8 cellular contexts compared by ENCODE assay signal in genomic region chr19:48444933-48445194, GRCh38. TPM values are rescaled to one million over a fixed set of nuclear protein-coding genes. Genes with fewer than 3 reads are reported as not detected.
A peak's percentile ranks its signal among the peaks of the same experiment; 100 is the strongest.
DNase-seq lines count a peak whose midpoint lies in the region; ATAC-seq and TF ChIP-seq lines count a peak whose summit lies in the region.

No MANE protein-coding gene starts in this region.

- H3K27ac ChIP-seq in CD4-positive, alpha-beta memory T cell (ENCODE audit: low read depth, low read length): peak overlapping the region; percentile 83
- H3K27ac ChIP-seq in coronary artery: peak overlapping the region; percentile 80 to 88
- H3K27ac ChIP-seq in neural progenitor cell: no peak overlapping the region

- CTCF ChIA-PET in CD4-positive, alpha-beta memory T cell (lab: Charles Lee; ENCODE audit: partially characterized antibody): interaction anchor here (1.5 kb wide), 1 partner anchor 131 kb away, joined by 3 read pairs; no protein-coding TSS in a partner anchor

- intact Hi-C loops in CD4-positive, alpha-beta memory T cell (cut with micrococcal nuclease): loop anchor here (1.0 to 5.0 kb wide), 9 partner anchors 24 to 1321 kb away; partner anchors contain the start of genes CYTH2, KDELR1, LMTK3 and SYNGR4

- peaks cover 0 to 2% (median 0%) of the 10 kb centered on the region in 8 donors for H3K9me3 Mint-ChIP-seq in CD4-positive, alpha-beta memory T cell
- peaks cover 6% of the 10 kb centered on the region for H3K9me3 Mint-ChIP-seq in neural progenitor cell

- peak overlapping the region; percentile 88 to 98 (median 94) for H3K27ac Mint-ChIP-seq in CD4-positive, alpha-beta memory T cell
- H3K27ac Mint-ChIP-seq in neural progenitor cell: peak overlapping the region; percentile 98

- peaks cover 25% of the 10 kb centered on the region for H3K4me1 ChIP-seq in CD4-positive, alpha-beta memory T cell (ENCODE audit: insufficient read depth, low read length)
- peaks cover 11% of the 10 kb centered on the region for H3K4me1 ChIP-seq in neural progenitor cell

- H3K9ac ChIP-seq in neural progenitor cell: no peak overlapping the region

- H3K9me3 ChIP-seq in CD4-positive, alpha-beta memory T cell (ENCODE audit: control insufficient read depth in 1 of 2, low read length in 2 of 2): no peaks in the 10 kb centered on the region
- H3K9me3 ChIP-seq in neural progenitor cell (ENCODE audit: low read depth): no peaks in the 10 kb centered on the region

- H3K4me1 Mint-ChIP-seq in CD4-positive, alpha-beta memory T cell: peaks cover 19 to 48% (median 32%) of the 10 kb centered on the region in 4 donors
- peaks cover 15% of the 10 kb centered on the region for H3K4me1 Mint-ChIP-seq in neural progenitor cell

- no peaks in the 10 kb centered on the region for H3K27me3 ChIP-seq in CD4-positive, alpha-beta memory T cell (ENCODE audit: insufficient read depth, low read length)
- peaks cover 37% of the 10 kb centered on the region for H3K27me3 ChIP-seq in neural progenitor cell

- POLR2A ChIA-PET in CD4-positive, alpha-beta memory T cell (lab: Charles Lee; ENCODE audit: partially characterized antibody): interaction anchor here (0.9 to 2.3 kb wide), 7 partner anchors 24 to 111 kb away, joined by 3 to 7 read pairs (median 4); partner anchors contain the start of genes SYNGR4 and TMEM143

- peak overlapping the region; percentile 86 to 94 (median 90) for H3K4me3 Mint-ChIP-seq in CD4-positive, alpha-beta memory T cell
- H3K4me3 Mint-ChIP-seq in neural progenitor cell: peak overlapping the region; percentile 90

- DNase-seq in CD4-positive, alpha-beta memory T cell: peak in 2 of 5 donors; percentile 11 to 13
- DNase-seq in LNCaP clone FGC (ENCODE audit: low read depth): no peak
- no peak for DNase-seq in coronary artery (ENCODE audit: low spot score)
- DNase-seq in neural progenitor cell (ENCODE audit: low spot score): no peak
- no peak for DNase-seq in T-helper 9 cell
- no peak for DNase-seq in NCI-H1930 (lab: John Stamatoyannopoulos, UW)

- TF ChIP-seq CTCF in LNCaP clone FGC (IDR thresholded peaks at IDR 0.05; ENCODE audit: control insufficient read depth, extremely low read depth, insufficient read depth) (no peak), coronary artery (IDR thresholded peaks at IDR 0.05) (no peak), neural progenitor cell (IDR thresholded peaks at IDR 0.05) (no peak)

- peaks cover 14% of the 10 kb centered on the region for H3K36me3 ChIP-seq in CD4-positive, alpha-beta memory T cell (ENCODE audit: insufficient read depth, low read length)
- peaks cover 5% of the 10 kb centered on the region for H3K36me3 ChIP-seq in neural progenitor cell

- peaks cover 22 to 29% of the 10 kb centered on the region in 2 donors for H3K36me3 Mint-ChIP-seq in CD4-positive, alpha-beta memory T cell
- peaks cover 14% of the 10 kb centered on the region for H3K36me3 Mint-ChIP-seq in neural progenitor cell

- H3K4me2 ChIP-seq in neural progenitor cell: peak overlapping the region; percentile 98

- no peak for ATAC-seq in GM21529 (IDR thresholded peaks at IDR 0.05; ENCODE audit: unreplicated experiment)
- no peak for ATAC-seq in GM18519 (IDR thresholded peaks at IDR 0.05; ENCODE audit: low FRiP score, unreplicated experiment)

- peaks cover 10 to 17% of the 10 kb centered on the region in 2 donors for H3K27me3 Mint-ChIP-seq in CD4-positive, alpha-beta memory T cell
- H3K27me3 Mint-ChIP-seq in neural progenitor cell (ENCODE audit: insufficient read depth, low read depth): peaks cover 2% of the 10 kb centered on the region

- peak overlapping the region; percentile 75 to 85 for H3K4me3 ChIP-seq in CD4-positive, alpha-beta memory T cell (ENCODE audit: low read length in 2 of 2)
- H3K4me3 ChIP-seq in LNCaP clone FGC (ENCODE audit: low read depth, low read length): peak overlapping the region; percentile 90
- peak overlapping the region; percentile 91 for H3K4me3 ChIP-seq in coronary artery
- H3K4me3 ChIP-seq in neural progenitor cell: peak overlapping the region; percentile 89

- H2AFZ ChIP-seq in neural progenitor cell (replicated peaks): peak overlapping the region; percentile 94

- H3K79me2 ChIP-seq in neural progenitor cell (ENCODE audit: low read depth): peaks cover 18% of the 10 kb centered on the region

- peaks cover 22% of the 10 kb centered on the region for H3F3A ChIP-seq in neural progenitor cell (ENCODE audit: low read depth)

- no peaks in the 10 kb centered on the region for H4K20me1 ChIP-seq in neural progenitor cell (ENCODE audit: low read depth)

RNA-seq across cellular contexts. Expression of gene GRWD1, which starts 0.9 kb away (rescaled TPM):
- total RNA-seq in CD4-positive, alpha-beta memory T cell: 10 to 100 TPM; 36.2 to 39.0 TPM
- 10 to 100 TPM; 44.4 to 52.8 TPM for polyA plus RNA-seq in CD4-positive, alpha-beta memory T cell
- 10.6 and 31.5 TPM in 2 replicates for total RNA-seq in neural progenitor cell (ENCODE audit: low replicate concordance)

RNA-seq across cellular contexts. Expression of gene KCNJ14, which starts 10.5 kb away (rescaled TPM):
- 1 to 10 TPM; 2.5 to 3.6 TPM for total RNA-seq in CD4-positive, alpha-beta memory T cell
- polyA plus RNA-seq in CD4-positive, alpha-beta memory T cell: under 1 TPM; 0.18 to 0.22 TPM
- total RNA-seq in neural progenitor cell (ENCODE audit: low replicate concordance): 0.69 and 0.74 TPM in 2 replicates

RNA-seq across cellular contexts. Expression of gene CYTH2, which starts 24.3 kb away (rescaled TPM):
- total RNA-seq in CD4-positive, alpha-beta memory T cell: 10 to 100 TPM; 74.9 to 89.0 TPM
- polyA plus RNA-seq in CD4-positive, alpha-beta memory T cell: 10 to 100 TPM; 30.1 to 31.3 TPM
- total RNA-seq in neural progenitor cell (ENCODE audit: low replicate concordance): 50.3 and 107 TPM in 2 replicates

RNA-seq across cellular contexts. Expression of gene GRIN2D, which starts 51.4 kb away (rescaled TPM):
- under 1 TPM; 0.14 to 0.17 TPM for total RNA-seq in CD4-positive, alpha-beta memory T cell
- polyA plus RNA-seq in CD4-positive, alpha-beta memory T cell: not detected
- 0.28 and 0.45 TPM in 2 replicates for total RNA-seq in neural progenitor cell (ENCODE audit: low replicate concordance)

RNA-seq across cellular contexts. Expression of gene KDELR1, which starts 53.5 kb away (rescaled TPM):
- 10 to 100 TPM; 58.8 to 63.2 TPM for total RNA-seq in CD4-positive, alpha-beta memory T cell
- polyA plus RNA-seq in CD4-positive, alpha-beta memory T cell: 10 to 100 TPM; 17.7 to 28.8 TPM
- total RNA-seq in neural progenitor cell (ENCODE audit: low replicate concordance): 106 and 161 TPM in 2 replicates
